Comparison of ENCODE assay signal across 14 cellular contexts in genomic region chr9:16598316-16598715, GRCh38.
DNase-seq lines count a peak whose midpoint lies in the region; ATAC-seq, FAIRE-seq and TF ChIP-seq lines count a peak whose summit lies in the region.
"Had no signal": no experiment of that assay in that cellular context is flagged by ENCODE, and none has a peak within 500 bp of the region (broad histone marks: within the 10 kb centered on the region; RNA-seq: fewer than 3 reads in every experiment).

No MANE protein-coding gene starts in this region.

- H3K36me3 ChIP-seq in GM23338 (ENCODE audit: insufficient read depth) = no peaks in the 10 kb centered on the region
- no peaks in the 10 kb centered on the region for H3K36me3 ChIP-seq in RWPE2 (ENCODE audit: low read depth)
- H3K36me3 ChIP-seq in keratinocyte (ENCODE audit: control insufficient read depth in 2 of 2, extremely low read depth in 1 of 2, insufficient read depth in 2 of 2, low read length in 2 of 2) = no peaks in the 10 kb centered on the region
- H3K36me3 ChIP-seq in stomach = no peaks in the 10 kb centered on the region

- no peaks in the 10 kb centered on the region for H3K9me3 Mint-ChIP-seq in GM23338

- WGBS in stomach, 5 donors = 72 to 83% (median 78%) methylated on average over 3 of the region's 3 CpGs

- no peaks in the 10 kb centered on the region for H3F3A ChIP-seq in GM23338 (replicated peaks; ENCODE audit: low read depth)

- no peak overlapping the region for H3K4me3 Mint-ChIP-seq in GM23338

- H3K79me2 ChIP-seq in GM23338 (replicated peaks; ENCODE audit: insufficient read depth) (no peaks in the 10 kb centered on the region), keratinocyte (ENCODE audit: control insufficient read depth, insufficient read depth, low read length) (no peaks in the 10 kb centered on the region)

- no peak for TF ChIP-seq POLR2A in stomach (IDR thresholded peaks at IDR 0.05)

- H3K4me2 ChIP-seq in GM23338 (no peak overlapping the region), keratinocyte (ENCODE audit: control insufficient read depth, extremely low read depth, insufficient read depth, low read depth, low read length) (no peak overlapping the region)
- H3K4me2 ChIP-seq: PC-9 had no signal

- TF ChIP-seq CTCF in GM23338 (conservative IDR thresholded peaks at IDR 0.05; ENCODE audit: low read depth in 2 of 2) (no peak), RWPE2 (IDR thresholded peaks at IDR 0.05; ENCODE audit: poor library complexity, severe bottlenecking) (no peak), cardiac fibroblast (IDR thresholded peaks at IDR 0.05; ENCODE audit: low read depth, low read length) (no peak), keratinocyte (optimal IDR thresholded peaks at IDR 0.05 in 1 of 3, IDR thresholded peaks at IDR 0.05 in 1 of 3, conservative IDR thresholded peaks at IDR 0.05 in 1 of 3; ENCODE audit: extremely low read depth in 1 of 3, insufficient read depth in 2 of 3, low read length in 3 of 3) (no peak), stomach (IDR thresholded peaks at IDR 0.05) (no peak)

- DNase-seq in GM23338 (ENCODE audit: low spot score) (no peak), RWPE2 (ENCODE audit: low spot score) (no peak), cardiac fibroblast (ENCODE audit: low read depth in 2 of 2) (peak; percentile 49 to 62), keratinocyte (ENCODE audit: low read depth, low spot score) (no peak), epidermal melanocyte (ENCODE audit: insufficient read length, low spot score) (no peak), GM19240 (ENCODE audit: insufficient read length, low spot score) (no peak), NCI-H1436 treated with DMSO at 0.1 percent for 48 hours (lab: John Stamatoyannopoulos, UW) (no peak), stomach (no peak)
- DNase-seq: AML-193, NCI-H146, NCI-H748 treated with DMSO at 0.1 percent for 48 hours, PC-9 had no signal

- H3K27ac Mint-ChIP-seq in GM23338 = peak overlapping the region; percentile 47; the same call in 1 of the 2 replicates

- no peak overlapping the region for H3K9ac ChIP-seq in keratinocyte (ENCODE audit: control insufficient read depth, extremely low read depth, insufficient read depth, low read length)

- ATAC-seq in GM23338 (no peak), RWPE2 (ENCODE audit: low read depth) (0 out of 3 replicates have a peak, but pooled peaks have one; percentile 21)
- ATAC-seq: Right ventricle myocardium inferior had no signal

- no peaks in the 10 kb centered on the region for H3K36me3 Mint-ChIP-seq in GM23338 (ENCODE audit: low read depth)

- TF ChIP-seq EP300 in stomach (IDR thresholded peaks at IDR 0.05) = no peak

- H3K27ac ChIP-seq in GM23338 (ENCODE audit: low read depth) (no peak overlapping the region), RWPE2 (ENCODE audit: poor library complexity, severe bottlenecking) (no peak overlapping the region), keratinocyte (ENCODE audit: control insufficient read depth, insufficient read depth, low read length) (no peak overlapping the region), stomach (no peak overlapping the region)
- H3K27ac ChIP-seq: PC-9 had no signal

- no peaks in the 10 kb centered on the region for H3K27me3 ChIP-seq in GM23338 (ENCODE audit: insufficient read depth)
- no peaks in the 10 kb centered on the region for H3K27me3 ChIP-seq in RWPE2 (ENCODE audit: insufficient read depth, poor library complexity, severe bottlenecking)
- H3K27me3 ChIP-seq in keratinocyte (ENCODE audit: control insufficient read depth, extremely low read depth, insufficient read depth, low read length) = no peaks in the 10 kb centered on the region
- no peaks in the 10 kb centered on the region for H3K27me3 ChIP-seq in stomach

- H3K4me1 Mint-ChIP-seq in GM23338 = peaks cover 47% of the 10 kb centered on the region

- dilution Hi-C loops in keratinocyte (cut with MboI; ENCODE audit: extremely low pct_ligation_motif_present, low sequenced_read_pairs) = no loop called here

- peaks cover 20% of the 10 kb centered on the region; the same call in 1 of the 2 replicates for H3K4me1 ChIP-seq in GM23338 (ENCODE audit: insufficient read depth)
- no peaks in the 10 kb centered on the region for H3K4me1 ChIP-seq in RWPE2 (ENCODE audit: insufficient read depth, poor library complexity, severe bottlenecking)
- no peaks in the 10 kb centered on the region for H3K4me1 ChIP-seq in keratinocyte (ENCODE audit: control insufficient read depth, extremely low read depth, insufficient read depth, low read length)
- peaks cover 0 to 3% (median 0%) of the 10 kb centered on the region in 4 donors for H3K4me1 ChIP-seq in stomach

- H3K9me3 ChIP-seq in RWPE2 (ENCODE audit: severe bottlenecking) (no peaks in the 10 kb centered on the region), keratinocyte (ENCODE audit: control insufficient read depth, low read depth, low read length) (no peaks in the 10 kb centered on the region), stomach (no peaks in the 10 kb centered on the region)

- H3K9me1 ChIP-seq in keratinocyte (ENCODE audit: control insufficient read depth, extremely low read depth, insufficient read depth, low read length) = no peaks in the 10 kb centered on the region

- H3K9me2 ChIP-seq in GM23338 (ENCODE audit: insufficient read depth) = no peaks in the 10 kb centered on the region

- H4K20me1 ChIP-seq in GM23338 (replicated peaks; ENCODE audit: insufficient read depth) = no peaks in the 10 kb centered on the region
- no peaks in the 10 kb centered on the region for H4K20me1 ChIP-seq in keratinocyte (ENCODE audit: control insufficient read depth, extremely low read depth, insufficient read depth, low read length)

- H3K27me3 Mint-ChIP-seq in GM23338 (ENCODE audit: insufficient read depth, low read depth, poor library complexity) = no peaks in the 10 kb centered on the region

- FAIRE-seq in keratinocyte (lab: Jason Lieb, UNC) = peak; percentile 82
- FAIRE-seq: GM12891 had no signal

- intact Hi-C loops in stomach (cut with DNase I; ENCODE audit: low total_unique reads) = no loop called here

- H2AFZ ChIP-seq in GM23338 = no peak overlapping the region
- H2AFZ ChIP-seq in keratinocyte (ENCODE audit: control insufficient read depth, low read length) = peak overlapping the region; percentile 61
- H2AFZ ChIP-seq: PC-9 had no signal

- H3K4me3 ChIP-seq in GM23338 (no peak overlapping the region), RWPE2 (ENCODE audit: severe bottlenecking) (no peak overlapping the region), cardiac fibroblast (replicated peaks in 1 of 2; ENCODE audit: low read depth in 2 of 2, low read length in 2 of 2) (no peak overlapping the region), keratinocyte (ENCODE audit: control insufficient read depth in 2 of 3, extremely low read depth in 1 of 3, insufficient read depth in 2 of 3, low read depth in 1 of 3, low read length in 3 of 3) (no peak overlapping the region), stomach (no peak overlapping the region)
- H3K4me3 ChIP-seq: PC-9 had no signal

TF ChIP-seq in GM23338, 12 proteins besides CTCF, POLR2A, EP300 and RAD21 (continues in another document):
- TF ChIP-seq EZH2 (IDR thresholded peaks at IDR 0.05; ENCODE audit: low read depth, unreplicated experiment) (no peak), POLR2AphosphoS5 (IDR thresholded peaks at IDR 0.05; ENCODE audit: low read depth) (no peak)

Comparison
In these comparisons a context has a peak if more than half of its experiments do, and no peak if none do; other contexts are left out.
1. DNase-seq: peak in cardiac fibroblast (2 of 2); none in GM23338 (single experiment), RWPE2 (single experiment), keratinocyte (single experiment), epidermal melanocyte (single experiment), GM19240 (single experiment), NCI-H1436 treated with DMSO at 0.1 percent for 48 hours (single experiment) and stomach (single experiment).